Comparison of ENCODE assay signal across 12 cellular contexts in the genomic region with DNA sequence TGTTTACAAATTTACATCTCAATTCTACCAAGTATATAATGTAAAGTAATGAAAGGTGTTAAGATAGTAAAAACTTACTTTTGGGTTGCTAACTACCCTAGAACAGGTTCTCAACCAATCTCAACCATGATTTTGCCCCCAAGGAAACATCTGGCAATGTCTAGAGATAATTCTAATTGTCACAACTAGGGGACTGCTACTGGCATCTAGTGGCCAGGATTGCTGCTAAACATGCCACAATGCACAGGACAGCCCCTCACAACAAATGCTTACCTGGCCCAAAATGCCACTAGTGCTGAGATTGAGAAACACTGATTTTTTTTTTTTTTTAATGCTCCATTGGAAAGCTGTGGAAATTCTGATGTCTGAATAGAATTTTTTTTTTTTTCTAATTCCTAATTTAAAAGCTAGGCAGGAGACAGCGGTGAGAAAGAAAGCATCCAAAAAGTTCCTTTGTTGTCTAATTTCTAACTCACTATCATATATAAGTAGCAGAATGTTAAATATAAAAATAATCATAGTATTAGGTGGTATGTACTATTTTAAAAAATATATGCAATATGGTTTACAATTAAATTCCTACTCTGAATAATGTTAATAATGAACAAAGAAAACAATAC.
DNase-seq lines count a peak whose midpoint lies in the region; ATAC-seq, FAIRE-seq and TF ChIP-seq lines count a peak whose summit lies in the region.
"Had no signal": no experiment of that assay in that cellular context is flagged by ENCODE, and none has a peak within 500 bp of the region (broad histone marks: within the 10 kb centered on the region; RNA-seq: fewer than 3 reads in every experiment).

No MANE protein-coding gene starts in this region.

- peaks cover 30% of the 10 kb centered on the region for H3K4me1 ChIP-seq in Caco-2
- H3K4me1 ChIP-seq in GM23338 (ENCODE audit: insufficient read depth), result no peaks in the 10 kb centered on the region
- H3K4me1 ChIP-seq: Peyer's patch, spleen had no signal

- H3K4me3 ChIP-seq in Caco-2 (ENCODE audit: low read depth, low read length), result no peak overlapping the region
- no peak overlapping the region for H3K4me3 ChIP-seq in GM23338
- H3K4me3 ChIP-seq: Peyer's patch, spleen had no signal

- POLR2A ChIA-PET in Caco-2 (lab: Charles Lee), result no interaction called here

- ATAC-seq in GM23338, result no peak
- peak; percentile 63 for ATAC-seq in left colon
- ATAC-seq in GM21367 (IDR thresholded peaks at IDR 0.05; ENCODE audit: unreplicated experiment), result no peak
- no peak for ATAC-seq in HG02938 (IDR thresholded peaks at IDR 0.05; ENCODE audit: unreplicated experiment)

- intact Hi-C loops in Caco-2 (cut with micrococcal nuclease; ENCODE audit: unreplicated experiment), result loop anchor here (1.0 to 10.0 kb wide), 2 partner anchors 46 to 73 kb away; no protein-coding TSS in a partner anchor
- intact Hi-C loops in left colon (cut with DNase I, micrococcal nuclease), result no loop called here

- H3K79me2 ChIP-seq in GM23338 (replicated peaks; ENCODE audit: insufficient read depth), result no peaks in the 10 kb centered on the region

- H3K27ac Mint-ChIP-seq in Caco-2 (ENCODE audit: unreplicated experiment), result no peak overlapping the region
- no peak overlapping the region for H3K27ac Mint-ChIP-seq in GM23338
- H3K27ac Mint-ChIP-seq: activated B cell treated with CpG ODN at 0.5 μM for 24 hours; activated naive CD4-positive, alpha-beta T cell treated with anti-CD3 and anti-CD28 coated beads, Interleukin-2, amount 50 U/mL, for 24 hours had no signal

- CTCF ChIA-PET in Caco-2 (lab: Charles Lee), result interaction anchor here (0.7 kb wide), 4 partner anchors 24 to 196 kb away, joined by 3 to 5 read pairs (median 3); no protein-coding TSS in a partner anchor

- H3K4me3 Mint-ChIP-seq in Caco-2 (ENCODE audit: unreplicated experiment), result no peak overlapping the region
- no peak overlapping the region for H3K4me3 Mint-ChIP-seq in GM23338
- H3K4me3 Mint-ChIP-seq: activated B cell treated with CpG ODN at 0.5 μM for 24 hours; activated naive CD4-positive, alpha-beta T cell treated with anti-CD3 and anti-CD28 coated beads, Interleukin-2, amount 50 U/mL, for 24 hours had no signal

- peaks cover 23% of the 10 kb centered on the region for H3K4me1 Mint-ChIP-seq in Caco-2 (ENCODE audit: low read depth, unreplicated experiment)
- no peaks in the 10 kb centered on the region for H3K4me1 Mint-ChIP-seq in GM23338
- H3K4me1 Mint-ChIP-seq: activated B cell treated with CpG ODN at 0.5 μM for 24 hours; activated naive CD4-positive, alpha-beta T cell treated with anti-CD3 and anti-CD28 coated beads, Interleukin-2, amount 50 U/mL, for 24 hours had no signal

- no peaks in the 10 kb centered on the region for H3K36me3 ChIP-seq in Caco-2 (ENCODE audit: control insufficient read depth, insufficient read depth, low read length)
- H3K36me3 ChIP-seq in GM23338 (ENCODE audit: insufficient read depth), result peaks cover 18% of the 10 kb centered on the region

- H3F3A ChIP-seq in GM23338 (replicated peaks; ENCODE audit: low read depth), result no peaks in the 10 kb centered on the region

- H3K27me3 ChIP-seq in Caco-2 (replicated peaks; ENCODE audit: control insufficient read depth, insufficient read depth, low read length) (no peaks in the 10 kb centered on the region), GM23338 (ENCODE audit: insufficient read depth) (no peaks in the 10 kb centered on the region)
- H3K27me3 ChIP-seq: Peyer's patch, spleen had no signal

- H3K27me3 Mint-ChIP-seq in Caco-2 (ENCODE audit: insufficient read depth, unreplicated experiment) (no peaks in the 10 kb centered on the region), GM23338 (ENCODE audit: insufficient read depth, low read depth, poor library complexity) (peaks cover 1% of the 10 kb centered on the region)
- H3K27me3 Mint-ChIP-seq: activated B cell treated with CpG ODN at 0.5 μM for 24 hours had no signal

- in situ Hi-C loops in SK-MEL-5 (cut with HindIII; ENCODE audit: low pct_unique_long_range_greater_than_20kb, low sequenced_read_pairs), result no loop called here

- no peak for TF ChIP-seq POLR2A in H54 (IDR thresholded peaks at IDR 0.05; ENCODE audit: low read depth, low read length)

- H3K9me3 ChIP-seq in Caco-2, result no peaks in the 10 kb centered on the region
- H3K9me3 ChIP-seq: Peyer's patch, spleen had no signal

- DNase-seq in Caco-2 (peak; percentile 42 to 44), GM23338 (ENCODE audit: low spot score) (peak; percentile 20), SK-MEL-5 (ENCODE audit: low read depth, low spot score) (peak; percentile 18), left colon (peak in 1 of 2 donors; percentile 18), H54 (ENCODE audit: insufficient read length, low spot score) (no peak), NCI-H1694 treated with DMSO at 0.1 percent for 48 hours (lab: John Stamatoyannopoulos, UW) (no peak)
- DNase-seq: activated B cell treated with CpG ODN at 0.5 μM for 24 hours, Peyer's patch, spleen had no signal

- no peak overlapping the region for H2AFZ ChIP-seq in GM23338

- no peak for FAIRE-seq in H54 (lab: Jason Lieb, UNC)

- no peaks in the 10 kb centered on the region for H4K20me1 ChIP-seq in GM23338 (replicated peaks; ENCODE audit: insufficient read depth)

- no TSS peak for BruUV-seq in Caco-2 (replicated peaks; lab: Mats Ljungman, UMichigan)

- peaks cover 81% of the 10 kb centered on the region for H3K36me3 Mint-ChIP-seq in Caco-2 (ENCODE audit: insufficient read depth, unreplicated experiment)
- H3K36me3 Mint-ChIP-seq in GM23338 (ENCODE audit: low read depth), result peaks cover 46% of the 10 kb centered on the region
- H3K36me3 Mint-ChIP-seq: activated naive CD4-positive, alpha-beta T cell treated with anti-CD3 and anti-CD28 coated beads, Interleukin-2, amount 50 U/mL, for 24 hours had no signal

- H3K4me2 ChIP-seq in GM23338, result no peak overlapping the region

- H3K9me3 Mint-ChIP-seq in Caco-2 (ENCODE audit: unreplicated experiment) (no peaks in the 10 kb centered on the region), GM23338 (no peaks in the 10 kb centered on the region)
- H3K9me3 Mint-ChIP-seq: activated B cell treated with CpG ODN at 0.5 μM for 24 hours; activated naive CD4-positive, alpha-beta T cell treated with anti-CD3 and anti-CD28 coated beads, Interleukin-2, amount 50 U/mL, for 24 hours had no signal

- no peaks in the 10 kb centered on the region for H3K9me2 ChIP-seq in GM23338 (ENCODE audit: insufficient read depth)

- no peak overlapping the region for H3K27ac ChIP-seq in GM23338 (ENCODE audit: low read depth)
- H3K27ac ChIP-seq: Peyer's patch, spleen had no signal

- peak in 1 of 2 experiments; percentile 60 for TF ChIP-seq CTCF in Caco-2 (IDR thresholded peaks at IDR 0.05; ENCODE audit: insufficient read depth in 1 of 2, low read depth in 1 of 2, low read length in 1 of 2, severe bottlenecking in 1 of 2, unreplicated experiment in 1 of 2)
- TF ChIP-seq CTCF in GM23338 (conservative IDR thresholded peaks at IDR 0.05; ENCODE audit: low read depth in 2 of 2), result peak; percentile 40 to 46

TF ChIP-seq in GM23338, 12 proteins besides CTCF, POLR2A, EP300 and RAD21 (continues in another document):
- TF ChIP-seq ZNF331 (CRISPR knock-in tag; IDR thresholded peaks at IDR 0.05; ENCODE audit: low read depth), result no peak
- no peak for TF ChIP-seq ZNF114 (CRISPR knock-in tag; IDR thresholded peaks at IDR 0.05)

Comparison
In these comparisons a context has a peak if more than half of its experiments do, and no peak if none do; other contexts are left out.
1. DNase-seq: peak in Caco-2 (2 of 2), GM23338 (single experiment) and SK-MEL-5 (single experiment); none in H54 (single experiment) and NCI-H1694 treated with DMSO at 0.1 percent for 48 hours (single experiment).